In the genomic region with DNA sequence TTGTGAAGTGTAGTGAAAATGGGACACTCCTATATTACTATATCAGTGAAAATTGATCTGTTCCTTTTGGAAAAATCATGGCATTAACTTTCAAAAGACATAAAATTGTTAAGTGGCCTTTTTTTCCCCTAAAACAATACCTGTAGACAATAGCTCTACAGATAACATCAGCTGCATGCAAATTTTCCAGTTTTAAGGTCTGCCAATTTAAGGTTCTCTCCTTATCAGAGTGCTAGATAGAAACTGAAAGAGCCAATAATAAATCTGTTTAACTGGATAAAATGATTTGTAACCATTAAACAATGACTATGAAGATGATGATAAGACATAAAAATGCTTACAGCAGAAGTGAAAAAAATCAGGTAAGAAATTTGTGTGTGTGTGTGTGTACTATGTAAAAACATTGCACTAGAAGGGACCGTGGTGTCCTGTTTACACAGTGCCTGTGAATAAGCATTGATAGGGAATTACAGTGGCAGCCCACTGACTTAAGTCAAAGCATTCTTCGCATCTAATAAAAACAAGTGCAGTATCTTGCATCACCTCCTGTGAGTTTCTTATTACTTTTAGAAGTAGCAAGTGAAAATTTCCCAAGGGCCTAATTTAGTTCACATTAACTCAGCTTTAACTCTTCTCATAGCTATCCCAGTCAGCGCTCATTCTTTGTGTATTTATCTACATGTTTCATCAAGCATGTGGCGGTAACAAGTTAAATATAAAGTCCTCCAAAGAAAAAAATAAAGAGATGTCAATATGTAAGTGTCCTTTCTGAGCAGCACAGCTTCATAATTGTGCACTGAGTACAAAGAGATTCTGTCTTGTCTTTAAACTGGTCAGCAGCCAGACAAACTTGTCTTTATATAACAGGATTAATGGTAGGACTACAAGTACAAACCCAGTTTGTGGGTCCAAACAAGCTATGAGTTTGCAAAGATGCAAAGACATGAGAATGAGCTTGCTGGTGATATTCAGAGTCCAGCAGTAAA, we compare ENCODE assay signal across 1 cellular context.
TF ChIP-seq lines count a peak whose summit lies in the region.

No MANE protein-coding gene starts in this region.

TF ChIP-seq in IMR-90, 13 proteins besides CTCF, POLR2A, EP300 and RAD21:
- TF ChIP-seq RFX5 (IDR thresholded peaks at IDR 0.05; ENCODE audit: low read depth, low read length) = no peak
- TF ChIP-seq, protein P1, sequence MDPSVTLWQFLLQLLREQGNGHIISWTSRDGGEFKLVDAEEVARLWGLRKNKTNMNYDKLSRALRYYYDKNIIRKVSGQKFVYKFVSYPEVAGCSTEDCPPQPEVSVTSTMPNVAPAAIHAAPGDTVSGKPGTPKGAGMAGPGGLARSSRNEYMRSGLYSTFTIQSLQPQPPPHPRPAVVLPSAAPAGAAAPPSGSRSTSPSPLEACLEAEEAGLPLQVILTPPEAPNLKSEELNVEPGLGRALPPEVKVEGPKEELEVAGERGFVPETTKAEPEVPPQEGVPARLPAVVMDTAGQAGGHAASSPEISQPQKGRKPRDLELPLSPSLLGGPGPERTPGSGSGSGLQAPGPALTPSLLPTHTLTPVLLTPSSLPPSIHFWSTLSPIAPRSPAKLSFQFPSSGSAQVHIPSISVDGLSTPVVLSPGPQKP (IDR thresholded peaks at IDR 0.05; ENCODE audit: borderline replicate concordance, low read depth, low read length) = no peak
- TF ChIP-seq, protein P2, sequence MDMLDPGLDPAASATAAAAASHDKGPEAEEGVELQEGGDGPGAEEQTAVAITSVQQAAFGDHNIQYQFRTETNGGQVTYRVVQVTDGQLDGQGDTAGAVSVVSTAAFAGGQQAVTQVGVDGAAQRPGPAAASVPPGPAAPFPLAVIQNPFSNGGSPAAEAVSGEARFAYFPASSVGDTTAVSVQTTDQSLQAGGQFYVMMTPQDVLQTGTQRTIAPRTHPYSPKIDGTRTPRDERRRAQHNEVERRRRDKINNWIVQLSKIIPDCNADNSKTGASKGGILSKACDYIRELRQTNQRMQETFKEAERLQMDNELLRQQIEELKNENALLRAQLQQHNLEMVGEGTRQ (IDR thresholded peaks at IDR 0.05; ENCODE audit: low read depth, low read length) = no peak
- TF ChIP-seq MAZ (IDR thresholded peaks at IDR 0.05; ENCODE audit: borderline replicate concordance, low read depth, low read length) = no peak
- TF ChIP-seq FOS (IDR thresholded peaks at IDR 0.05; ENCODE audit: low read depth, low read length) = no peak
- peak; percentile 58; the same call in 1 of the 2 replicates for TF ChIP-seq CEBPB (IDR thresholded peaks at IDR 0.05; ENCODE audit: low read depth, low read length)
- TF ChIP-seq RCOR1 (IDR thresholded peaks at IDR 0.05; ENCODE audit: insufficient replicate concordance, low read length) = no peak
- no peak for TF ChIP-seq SMC3 (IDR thresholded peaks at IDR 0.05; ENCODE audit: low read depth, low read length)
